9 cellular contexts compared by ENCODE assay signal in genomic region chr2:33134086-33134763, GRCh38.
DNase-seq lines count a peak whose midpoint lies in the region; ATAC-seq, FAIRE-seq and TF ChIP-seq lines count a peak whose summit lies in the region.
"Had no signal": no experiment of that assay in that cellular context is flagged by ENCODE, and none has a peak within 500 bp of the region (broad histone marks: within the 10 kb centered on the region; RNA-seq: fewer than 3 reads in every experiment).

No MANE protein-coding gene starts in this region.

- H2BK5ac ChIP-seq in neuronal stem cell (ENCODE audit: low read length) = no peak overlapping the region

- no peaks in the 10 kb centered on the region for H3K4me1 Mint-ChIP-seq in CD8-positive, alpha-beta T cell (ENCODE audit: low read depth)
- H3K4me1 Mint-ChIP-seq: central memory CD8-positive, alpha-beta T cell had no signal

- H3K18ac ChIP-seq in neuronal stem cell (ENCODE audit: low read length) = no peak overlapping the region

- POLR2A ChIA-PET in CD8-positive, alpha-beta T cell (lab: Charles Lee) = no interaction called here

- no peaks in the 10 kb centered on the region for H3K9me3 Mint-ChIP-seq in CD8-positive, alpha-beta T cell
- H3K9me3 Mint-ChIP-seq: central memory CD8-positive, alpha-beta T cell had no signal

- H3K23ac ChIP-seq in neuronal stem cell (ENCODE audit: low read depth, low read length, poor library complexity) = no peak overlapping the region

- H3K27ac ChIP-seq in OCI-LY1 (ENCODE audit: low read depth, low read length, poor library complexity, severe bottlenecking) (peak overlapping the region; percentile 29), esophagus muscularis mucosa (replicated peaks in 1 of 4) (peak overlapping the region; percentile 85 to 91 (median 90)), neuronal stem cell (replicated peaks; ENCODE audit: low read length) (no peak overlapping the region)
- H3K27ac ChIP-seq in CD8-positive, alpha-beta T cell (ENCODE audit: low read depth, low read length) = no peak overlapping the region

- H3K27me3 ChIP-seq in OCI-LY1 (ENCODE audit: insufficient read depth, low read length) (no peaks in the 10 kb centered on the region), esophagus muscularis mucosa (no peaks in the 10 kb centered on the region), neuronal stem cell (ENCODE audit: control insufficient read depth in 3 of 3, insufficient read depth in 3 of 3, low read depth in 1 of 3, low read length in 3 of 3) (no peaks in the 10 kb centered on the region)
- no peaks in the 10 kb centered on the region for H3K27me3 ChIP-seq in CD8-positive, alpha-beta T cell (ENCODE audit: insufficient read depth, low read length)

- DNase-seq in Daoy (ENCODE audit: low read depth) (peak; percentile 95), esophagus muscularis mucosa (ENCODE audit: extremely low spot score) (peak; percentile 93), neuronal stem cell (ENCODE audit: low spot score) (peak; percentile 18), mesenteric fat pad (ENCODE audit: low spot score) (no peak), GM12891 (ENCODE audit: insufficient read length, low spot score) (no peak)
- no peak for DNase-seq in central memory CD4-positive, alpha-beta T cell
- DNase-seq in CD8-positive, alpha-beta T cell = no peak

- H4K8ac ChIP-seq in neuronal stem cell (ENCODE audit: low read depth, low read length) = no peak overlapping the region

- no peaks in the 10 kb centered on the region for H3K9me2 ChIP-seq in OCI-LY1 (ENCODE audit: low read depth, low read length)

- TF ChIP-seq POLR2A in esophagus muscularis mucosa (IDR thresholded peaks at IDR 0.05; ENCODE audit: low read depth) (peak; percentile 26), GM12891 (IDR thresholded peaks at IDR 0.05; ENCODE audit: low read depth, low read length) (no peak)

- intact Hi-C loops in esophagus muscularis mucosa (cut with DNase I) = loop anchor here (5.0 kb wide), 2 partner anchors 97 to 143 kb away; no protein-coding TSS in a partner anchor
- intact Hi-C loops in CD8-positive, alpha-beta T cell (cut with DNase I, micrococcal nuclease) = no loop called here

- no peak for TF ChIP-seq CTCF in OCI-LY1 (IDR thresholded peaks at IDR 0.05; ENCODE audit: low read length)
- peak in 1 of 3 experiments; percentile 25 for TF ChIP-seq CTCF in esophagus muscularis mucosa (IDR thresholded peaks at IDR 0.05)
- TF ChIP-seq CTCF in CD8-positive, alpha-beta T cell (IDR thresholded peaks at IDR 0.05) = no peak

- H3K4me3 ChIP-seq in OCI-LY1 (ENCODE audit: low read depth, low read length, poor library complexity, severe bottlenecking) (no peak overlapping the region), esophagus muscularis mucosa (peak overlapping the region; percentile 54 to 72 (median 62)), neuronal stem cell (ENCODE audit: low read length in 2 of 2) (no peak overlapping the region)
- no peak overlapping the region for H3K4me3 ChIP-seq in CD8-positive, alpha-beta T cell (ENCODE audit: low read depth, low read length)

- H3K4me1 ChIP-seq in OCI-LY1 (ENCODE audit: insufficient read depth, low read length, severe bottlenecking) (peaks cover 44% of the 10 kb centered on the region), esophagus muscularis mucosa (peaks cover 42 to 73% (median 69%) of the 10 kb centered on the region in 4 donors), neuronal stem cell (ENCODE audit: control insufficient read depth in 2 of 2, insufficient read depth in 1 of 2, low read depth in 1 of 2, low read length in 2 of 2) (peaks cover 5 to 13% of the 10 kb centered on the region in 2 donors)
- no peaks in the 10 kb centered on the region for H3K4me1 ChIP-seq in CD8-positive, alpha-beta T cell (ENCODE audit: insufficient read depth, low read length)

- H3K36me3 ChIP-seq in OCI-LY1 (ENCODE audit: insufficient read depth, low read length) = peaks cover 80% of the 10 kb centered on the region
- no peaks in the 10 kb centered on the region for H3K36me3 ChIP-seq in esophagus muscularis mucosa
- H3K36me3 ChIP-seq in neuronal stem cell (replicated peaks in 1 of 2; ENCODE audit: control insufficient read depth in 2 of 2, insufficient read depth in 2 of 2, low read length in 2 of 2) = peaks cover 0 to 2% of the 10 kb centered on the region in 2 donors
- H3K36me3 ChIP-seq in CD8-positive, alpha-beta T cell (ENCODE audit: insufficient read depth, low read length) = no peaks in the 10 kb centered on the region

- no peak overlapping the region for H3K14ac ChIP-seq in neuronal stem cell (ENCODE audit: low read length)

- no peaks in the 10 kb centered on the region for H3K79me1 ChIP-seq in neuronal stem cell (ENCODE audit: low read depth, low read length)

- H4K91ac ChIP-seq in neuronal stem cell (ENCODE audit: low read depth, low read length, poor library complexity) = no peak overlapping the region

- peaks cover 2% of the 10 kb centered on the region for H3K27me3 Mint-ChIP-seq in CD8-positive, alpha-beta T cell (ENCODE audit: low read depth)

- WGBS in esophagus muscularis mucosa = 22% methylated on average over 14 of the region's 14 CpGs
- WGBS in neuronal stem cell (ENCODE audit: extremely low coverage in 2 of 2, insufficient read length in 2 of 2, insufficient replicate concordance in 1 of 2), 2 donors = no CpG with 5 or more reads among the region's 14 CpGs

- H4K20me1 ChIP-seq in OCI-LY1 (ENCODE audit: insufficient read depth, low read length) = no peaks in the 10 kb centered on the region

- H3K4ac ChIP-seq in neuronal stem cell (ENCODE audit: low read length) = no peak overlapping the region

- H3K4me2 ChIP-seq in OCI-LY1 (ENCODE audit: low read length) (no peak overlapping the region), neuronal stem cell (ENCODE audit: insufficient read depth, low read length, poor library complexity, severe bottlenecking) (no peak overlapping the region)

- H3K36me3 Mint-ChIP-seq in CD8-positive, alpha-beta T cell = no peaks in the 10 kb centered on the region

- H3K9ac ChIP-seq in OCI-LY1 (ENCODE audit: low read length) = no peak overlapping the region
- no peak overlapping the region for H3K9ac ChIP-seq in neuronal stem cell (ENCODE audit: low read depth, low read length, poor library complexity)

- CTCF ChIA-PET in CD8-positive, alpha-beta T cell (lab: Charles Lee) = no interaction called here

- peak; percentile 31 for TF ChIP-seq EP300 in esophagus muscularis mucosa (IDR thresholded peaks at IDR 0.05)

- FAIRE-seq in GM12891 (lab: Jason Lieb, UNC) = no peak

- H2AK5ac ChIP-seq in neuronal stem cell (ENCODE audit: low read depth, low read length) = no peak overlapping the region

- no peak overlapping the region for H3K4me3 Mint-ChIP-seq in CD8-positive, alpha-beta T cell
- H3K4me3 Mint-ChIP-seq: central memory CD8-positive, alpha-beta T cell had no signal

- H3K9me3 ChIP-seq in OCI-LY1 (ENCODE audit: low read length) (no peaks in the 10 kb centered on the region), esophagus muscularis mucosa (no peaks in the 10 kb centered on the region), neuronal stem cell (replicated peaks in 1 of 2; ENCODE audit: control insufficient read depth in 2 of 2, insufficient read depth in 1 of 2, low read depth in 1 of 2, low read length in 2 of 2) (no peaks in the 10 kb centered on the region)
- no peaks in the 10 kb centered on the region for H3K9me3 ChIP-seq in CD8-positive, alpha-beta T cell (ENCODE audit: low read length)

- no peak overlapping the region for H2BK12ac ChIP-seq in neuronal stem cell (ENCODE audit: low read length)

- no peaks in the 10 kb centered on the region for H3F3A ChIP-seq in OCI-LY1 (ENCODE audit: insufficient read depth, low read length)

- H3K27ac Mint-ChIP-seq in CD8-positive, alpha-beta T cell = no peak overlapping the region

- H3K79me2 ChIP-seq in OCI-LY1 (ENCODE audit: insufficient read depth, low read length) = no peaks in the 10 kb centered on the region

- H2BK15ac ChIP-seq in neuronal stem cell (ENCODE audit: low read length) = no peak overlapping the region

- H2BK120ac ChIP-seq in neuronal stem cell (ENCODE audit: low read depth, low read length) = no peak overlapping the region

- ATAC-seq in CD8-positive, alpha-beta T cell = no peak

- H2AFZ ChIP-seq in OCI-LY1 (ENCODE audit: low read length) (no peak overlapping the region), neuronal stem cell (ENCODE audit: low read length) (peak overlapping the region; percentile 23)

TF ChIP-seq in GM12891, 5 proteins besides CTCF, POLR2A, EP300 and RAD21:
- no peak for TF ChIP-seq POU2F2 (IDR thresholded peaks at IDR 0.05; ENCODE audit: low read depth, low read length)
- no peak for TF ChIP-seq TAF1 (IDR thresholded peaks at IDR 0.05; ENCODE audit: low read depth, low read length)
- TF ChIP-seq POLR2AphosphoS5 (IDR thresholded peaks at IDR 0.05; ENCODE audit: low read depth, low read length) = no peak
- no peak for TF ChIP-seq PAX5 (IDR thresholded peaks at IDR 0.05; ENCODE audit: insufficient read depth, low read length, severe bottlenecking)
- TF ChIP-seq SPI1 (IDR thresholded peaks at IDR 0.05; ENCODE audit: low read depth, low read length) = no peak

Comparison
In these comparisons a context has a peak if more than half of its experiments do, and no peak if none do; other contexts are left out.
1. DNase-seq: peak in Daoy (single experiment), esophagus muscularis mucosa (single experiment) and neuronal stem cell (single experiment); none in central memory CD4-positive, alpha-beta T cell (single experiment), mesenteric fat pad (single experiment), GM12891 (single experiment) and CD8-positive, alpha-beta T cell (0 of 7).
2. H3K27ac ChIP-seq: peak in OCI-LY1 (single experiment) and esophagus muscularis mucosa (4 of 4); none in neuronal stem cell (single experiment) and CD8-positive, alpha-beta T cell (single experiment).
3. H3K4me3 ChIP-seq: peak in esophagus muscularis mucosa (4 of 4); none in OCI-LY1 (single experiment), neuronal stem cell (0 of 2) and CD8-positive, alpha-beta T cell (single experiment).